28 cellular contexts compared by ENCODE assay signal in genomic region chr1:18376661-18377060, GRCh38.
"Had no signal": no experiment of that assay in that cellular context is flagged by ENCODE, and none has a peak within 500 bp of the region (broad histone marks: within the 10 kb centered on the region; RNA-seq: fewer than 3 reads in every experiment).

No MANE protein-coding gene starts in this region.

- H3K4me3 Mint-ChIP-seq: dendritic cell treated with granulocyte-macrophage colony-stimulating factor and Interleukin-4, amounts not matched to agents 40 ng/mL and 50 ng/mL, for 4 days; effector memory CD8-positive, alpha-beta T cell had no signal

- H3K27me3 ChIP-seq: colonic mucosa, dorsolateral prefrontal cortex, foreskin keratinocyte had no signal

- H3K4me1 ChIP-seq: colonic mucosa, esophagus muscularis mucosa, esophagus squamous epithelium, foreskin keratinocyte, gastrocnemius medialis, gastroesophageal sphincter, heart left ventricle, heart right ventricle had no signal

- DNase-seq: colonic mucosa; cortex of kidney; dermis blood vessel endothelial cell; dorsolateral prefrontal cortex; effector CD4-positive, alpha-beta T cell; effector CD8-positive, alpha-beta T cell; effector memory CD4-positive, alpha-beta T cell; effector memory CD8-positive, alpha-beta T cell; erythroblast; esophagus squamous epithelium; foreskin fibroblast; foreskin keratinocyte; foreskin melanocyte; gastrocnemius medialis; glutamatergic neuron; head of caudate nucleus; heart left ventricle; heart right ventricle had no signal

- H3K36me3 ChIP-seq: colonic mucosa, esophagus muscularis mucosa, esophagus squamous epithelium, gastrocnemius medialis, gastroesophageal sphincter, heart left ventricle, heart right ventricle had no signal

- H3K9me3 Mint-ChIP-seq: dendritic cell treated with granulocyte-macrophage colony-stimulating factor and Interleukin-4, amounts not matched to agents 40 ng/mL and 50 ng/mL, for 4 days had no signal

- H3K9me3 ChIP-seq: colonic mucosa, esophagus squamous epithelium, gastrocnemius medialis had no signal

- ATAC-seq: effector memory CD8-positive, alpha-beta T cell; esophagus mucosa; foreskin keratinocyte; gastrocnemius medialis; gastroesophageal sphincter; heart left ventricle; heart right ventricle had no signal

- H3K27ac ChIP-seq: colonic mucosa, coronary artery, dorsolateral prefrontal cortex, epithelial cell of prostate, esophagus muscularis mucosa, esophagus squamous epithelium, foreskin keratinocyte, gastrocnemius medialis, gastroesophageal sphincter, heart left ventricle, heart right ventricle had no signal

- H3K4me3 ChIP-seq: colonic mucosa, coronary artery, dorsolateral prefrontal cortex, esophagus muscularis mucosa, esophagus squamous epithelium, gastrocnemius medialis, gastroesophageal sphincter, heart left ventricle, heart right ventricle had no signal

- H3K27ac Mint-ChIP-seq: dendritic cell treated with granulocyte-macrophage colony-stimulating factor and Interleukin-4, amounts not matched to agents 40 ng/mL and 50 ng/mL, for 4 days; effector memory CD8-positive, alpha-beta T cell had no signal

- FAIRE-seq: colon, endometrium, endothelial cell of umbilical vein, frontal cortex had no signal
